In the genomic region with DNA sequence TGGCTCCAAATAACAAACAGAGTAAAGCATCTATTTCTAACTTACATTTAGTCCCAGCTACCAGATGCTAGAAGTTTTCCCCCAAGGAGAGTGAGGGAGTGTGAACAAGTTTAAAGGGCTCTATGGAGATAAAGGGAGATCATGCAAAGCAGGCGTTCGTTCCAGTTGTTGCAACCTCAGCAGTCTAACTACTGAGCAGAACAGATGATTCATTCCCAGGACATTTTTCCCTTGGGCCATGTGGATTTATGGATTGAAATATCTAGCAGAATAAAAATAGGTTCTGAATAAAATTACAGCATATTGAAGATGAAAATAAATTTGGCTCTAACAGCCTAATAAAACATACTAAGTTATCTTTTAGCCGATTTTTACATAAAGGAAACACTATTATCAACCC, we compare ENCODE assay signal across 31 cellular contexts.
DNase-seq lines count a peak whose midpoint lies in the region; ATAC-seq and TF ChIP-seq lines count a peak whose summit lies in the region.
"Had no signal": no experiment of that assay in that cellular context is flagged by ENCODE, and none has a peak within 500 bp of the region (broad histone marks: within the 10 kb centered on the region; RNA-seq: fewer than 3 reads in every experiment).

No MANE protein-coding gene starts in this region.

- no peak for TF ChIP-seq CTCF in AG10803 (conservative IDR thresholded peaks at IDR 0.05; ENCODE audit: low read length)
- TF ChIP-seq CTCF in epithelial cell of esophagus (IDR thresholded peaks at IDR 0.05; ENCODE audit: insufficient read depth, low read depth, low read length, missing control alignments), result no peak

- ATAC-seq in HG02678 (IDR thresholded peaks at IDR 0.05; ENCODE audit: unreplicated experiment), result no peak
- ATAC-seq: gastroesophageal sphincter; left colon; stimulated activated naive CD8-positive, alpha-beta T cell treated with anti-CD3 and anti-CD28 coated beads, Interleukin-15, Interleukin-2, amounts not matched to agents 100 U/mL and 50 U/mL, for 24 hours; T-cell; WTC11 had no signal

- H3K4me3 ChIP-seq in AG10803 (ENCODE audit: low read length) (no peak overlapping the region), epithelial cell of esophagus (ENCODE audit: low read length) (no peak overlapping the region)
- H3K4me3 ChIP-seq: cardiac muscle cell, gastroesophageal sphincter, neural progenitor cell, right atrium auricular region, SJCRH30, spleen, thoracic aorta had no signal

- DNase-seq in AG10803 (ENCODE audit: low read depth) (peak; percentile 9), M059J (ENCODE audit: low read depth) (peak; percentile 57), epithelial cell of esophagus (ENCODE audit: low read depth) (peak; percentile 85), iris pigment epithelial cell (ENCODE audit: low read depth) (peak; percentile 41), LoVo (ENCODE audit: low spot score) (no peak), midbrain (lab: John Stamatoyannopoulos, UW) (no peak), hippocampal formation (lab: John Stamatoyannopoulos, UW) (no peak)
- DNase-seq: activated CD4-positive, alpha-beta T cell treated with anti-CD3 and anti-CD28 coated beads, Interleukin-2, amount 10 ng/mL, durations not matched to agents 24 days and 14 days; activated CD8-positive, alpha-beta memory T cell treated with anti-CD3 and anti-CD28 coated beads for 24 hours; activated T-cell treated with anti-CD3 and anti-CD28 coated beads for 4 hours; aorta; effector CD4-positive, alpha-beta T cell; H7; left colon; MV-4-11; NCI-H1436; NCI-H2107; NCI-H446; NCI-H748 treated with DMSO at 0.1 percent for 48 hours; SJCRH30; spleen; stimulated activated CD4-positive, alpha-beta T cell treated with anti-CD3 and anti-CD28 coated beads, Interleukin-2, amount 100 ng/mL, for 24 hours; stimulated activated naive CD8-positive, alpha-beta T cell treated with anti-CD3 and anti-CD28 coated beads, Interleukin-15, Interleukin-2, amounts not matched to agents 100 U/mL and 50 U/mL, for 24 hours; T-cell had no signal

Comparison
In these comparisons a context has a peak if more than half of its experiments do, and no peak if none do; other contexts are left out.
1. DNase-seq: peak in AG10803 (single experiment), M059J (single experiment), epithelial cell of esophagus (single experiment) and iris pigment epithelial cell (single experiment); none in LoVo (single experiment), midbrain (single experiment) and hippocampal formation (0 of 2).